9 cellular contexts compared by ENCODE assay signal in genomic region chr6:43096451-43097097, GRCh38. TPM values are rescaled to one million over a fixed set of nuclear protein-coding genes. Genes with fewer than 3 reads are reported as not detected.
DNase-seq lines count a peak whose midpoint lies in the region; ATAC-seq and TF ChIP-seq lines count a peak whose summit lies in the region.
"Had no signal": no experiment of that assay in that cellular context is flagged by ENCODE, and none has a peak within 500 bp of the region (broad histone marks: within the 10 kb centered on the region; RNA-seq: fewer than 3 reads in every experiment).

No MANE protein-coding gene starts in this region.

- no peaks in the 10 kb centered on the region for H3K9me3 ChIP-seq in CD4-positive, alpha-beta memory T cell (ENCODE audit: control insufficient read depth in 1 of 2, low read length in 2 of 2)

- H3K4me1 ChIP-seq in CD4-positive, alpha-beta memory T cell (ENCODE audit: insufficient read depth, low read length): peaks cover 15% of the 10 kb centered on the region

- no peak overlapping the region for H3K4me3 Mint-ChIP-seq in endothelial cell (ENCODE audit: unreplicated experiment)
- no peak overlapping the region for H3K4me3 Mint-ChIP-seq in nephron progenitor cell
- H3K4me3 Mint-ChIP-seq in CD4-positive, alpha-beta memory T cell: no peak overlapping the region
- H3K4me3 Mint-ChIP-seq: dendritic cell treated with granulocyte-macrophage colony-stimulating factor and Interleukin-4, amounts not matched to agents 40 ng/mL and 50 ng/mL, for 4 days had no signal

- H3K27me3 Mint-ChIP-seq in endothelial cell (ENCODE audit: unreplicated experiment): no peaks in the 10 kb centered on the region
- no peaks in the 10 kb centered on the region for H3K27me3 Mint-ChIP-seq in nephron progenitor cell (ENCODE audit: low read depth, poor library complexity)
- H3K27me3 Mint-ChIP-seq in CD4-positive, alpha-beta memory T cell: no peaks in the 10 kb centered on the region
- H3K27me3 Mint-ChIP-seq: dendritic cell treated with granulocyte-macrophage colony-stimulating factor and Interleukin-4, amounts not matched to agents 40 ng/mL and 50 ng/mL, for 4 days had no signal

- H3K27ac Mint-ChIP-seq in endothelial cell (ENCODE audit: unreplicated experiment): peak overlapping the region; percentile 50
- H3K27ac Mint-ChIP-seq in nephron progenitor cell: peak overlapping the region; percentile 95
- H3K27ac Mint-ChIP-seq in CD4-positive, alpha-beta memory T cell: no peak overlapping the region
- H3K27ac Mint-ChIP-seq: dendritic cell treated with granulocyte-macrophage colony-stimulating factor and Interleukin-4, amounts not matched to agents 40 ng/mL and 50 ng/mL, for 4 days had no signal

- no peaks in the 10 kb centered on the region for H3K27me3 ChIP-seq in CD4-positive, alpha-beta memory T cell (ENCODE audit: insufficient read depth, low read length)

- no peaks in the 10 kb centered on the region for H3K36me3 ChIP-seq in CD4-positive, alpha-beta memory T cell (ENCODE audit: insufficient read depth, low read length)

- no peaks in the 10 kb centered on the region for H3K9me3 Mint-ChIP-seq in endothelial cell (ENCODE audit: unreplicated experiment)
- H3K9me3 Mint-ChIP-seq in nephron progenitor cell: no peaks in the 10 kb centered on the region
- no peaks in the 10 kb centered on the region for H3K9me3 Mint-ChIP-seq in CD4-positive, alpha-beta memory T cell
- H3K9me3 Mint-ChIP-seq: dendritic cell treated with granulocyte-macrophage colony-stimulating factor and Interleukin-4, amounts not matched to agents 40 ng/mL and 50 ng/mL, for 4 days had no signal

- POLR2A ChIA-PET in CD4-positive, alpha-beta memory T cell (lab: Charles Lee; ENCODE audit: partially characterized antibody): interaction anchor here (1.4 kb wide), 1 partner anchor 43 kb away, joined by 3 read pairs; the partner anchor contains the start of gene CUL7

- DNase-seq in NCI-H1048 (lab: John Stamatoyannopoulos, UW): peak; percentile 42
- DNase-seq in endothelial cell (ENCODE audit: low spot score): no peak
- DNase-seq in nephron progenitor cell: peak; percentile 18
- DNase-seq in CD4-positive, alpha-beta memory T cell: no peak
- DNase-seq in SIG-M5 (lab: John Stamatoyannopoulos, UW): no peak

- intact Hi-C loops in CD4-positive, alpha-beta memory T cell (cut with micrococcal nuclease): no loop called here

- H3K36me3 Mint-ChIP-seq in endothelial cell (ENCODE audit: low read depth, unreplicated experiment) (peaks cover 8% of the 10 kb centered on the region), nephron progenitor cell (ENCODE audit: low read depth) (peaks cover 5% of the 10 kb centered on the region)
- no peaks in the 10 kb centered on the region for H3K36me3 Mint-ChIP-seq in CD4-positive, alpha-beta memory T cell

- no peak overlapping the region for H3K4me3 ChIP-seq in CD4-positive, alpha-beta memory T cell (ENCODE audit: low read length in 2 of 2)

- no peak for ATAC-seq in HG02852 (IDR thresholded peaks at IDR 0.05; ENCODE audit: unreplicated experiment)
- no peak for ATAC-seq in GM19395 (IDR thresholded peaks at IDR 0.05; ENCODE audit: unreplicated experiment)

- peak overlapping the region; percentile 67 for H3K27ac ChIP-seq in C4-2B
- no peak overlapping the region for H3K27ac ChIP-seq in CD4-positive, alpha-beta memory T cell (ENCODE audit: low read depth, low read length)

- H3K4me1 Mint-ChIP-seq in endothelial cell (ENCODE audit: unreplicated experiment): peaks cover 48% of the 10 kb centered on the region
- H3K4me1 Mint-ChIP-seq in nephron progenitor cell: peaks cover 60% of the 10 kb centered on the region
- H3K4me1 Mint-ChIP-seq in CD4-positive, alpha-beta memory T cell: peaks cover 12 to 22% (median 15%) of the 10 kb centered on the region in 4 donors

- CTCF ChIA-PET in CD4-positive, alpha-beta memory T cell (lab: Charles Lee; ENCODE audit: partially characterized antibody): interaction anchor here (0.6 kb wide), 1 partner anchor 186 kb away, joined by 3 read pairs; no protein-coding TSS in a partner anchor

- TF ChIP-seq CTCF in C4-2B (conservative IDR thresholded peaks at IDR 0.05) (no peak), endothelial cell (IDR thresholded peaks at IDR 0.05; ENCODE audit: unreplicated experiment) (no peak), nephron progenitor cell (IDR thresholded peaks at IDR 0.05) (no peak)

RNA-seq across cellular contexts. Expression of gene PTK7, which starts 20.5 kb away (rescaled TPM):
- 208 TPM for total RNA-seq in endothelial cell (ENCODE audit: unreplicated experiment)
- under 1 TPM; 0.26 to 0.42 TPM for total RNA-seq in CD4-positive, alpha-beta memory T cell
- under 1 TPM in 1 of 2 donors, not detected in 1; 0.08 TPM for polyA plus RNA-seq in CD4-positive, alpha-beta memory T cell

RNA-seq across cellular contexts. Expression of gene KLC4, which starts 37.1 kb away (rescaled TPM):
- 41.4 TPM for total RNA-seq in endothelial cell (ENCODE audit: unreplicated experiment)
- total RNA-seq in CD4-positive, alpha-beta memory T cell: 10 to 100 TPM; 51.6 to 57.0 TPM
- polyA plus RNA-seq in CD4-positive, alpha-beta memory T cell: 10 to 100 TPM in 1 of 2 donors, 1 to 10 TPM in 1; 9.7 to 11.5 TPM

RNA-seq across cellular contexts. Expression of gene MRPL2, which starts 37.3 kb away (rescaled TPM):
- 39.7 TPM for total RNA-seq in endothelial cell (ENCODE audit: unreplicated experiment)
- 10 to 100 TPM; 55.3 to 56.5 TPM for total RNA-seq in CD4-positive, alpha-beta memory T cell
- 10 to 100 TPM; 37.9 to 51.6 TPM for polyA plus RNA-seq in CD4-positive, alpha-beta memory T cell

RNA-seq across cellular contexts. Expression of gene CUL7, which starts 42.9 kb away (rescaled TPM):
- total RNA-seq in endothelial cell (ENCODE audit: unreplicated experiment): 42.2 TPM
- total RNA-seq in CD4-positive, alpha-beta memory T cell: 10 to 100 TPM; 13.7 to 13.9 TPM
- polyA plus RNA-seq in CD4-positive, alpha-beta memory T cell: 1 to 10 TPM; 2.1 to 3.8 TPM

Comparison
In these comparisons a context has a peak if more than half of its experiments do, and no peak if none do; other contexts are left out.
1. DNase-seq: peak in NCI-H1048 (single experiment) and nephron progenitor cell (single experiment); none in endothelial cell (single experiment), CD4-positive, alpha-beta memory T cell (0 of 5) and SIG-M5 (single experiment).
2. H3K27ac Mint-ChIP-seq: peak in endothelial cell (single experiment) and nephron progenitor cell (single experiment); none in CD4-positive, alpha-beta memory T cell (0 of 7).
3. RNA of gene PTK7, which starts 20.5 kb away (total RNA-seq): 208 TPM in endothelial cell (single experiment); 0.26 to 0.42 TPM in CD4-positive, alpha-beta memory T cell; every median in the first group is over 100 times any median in the second.